In the genomic region with DNA sequence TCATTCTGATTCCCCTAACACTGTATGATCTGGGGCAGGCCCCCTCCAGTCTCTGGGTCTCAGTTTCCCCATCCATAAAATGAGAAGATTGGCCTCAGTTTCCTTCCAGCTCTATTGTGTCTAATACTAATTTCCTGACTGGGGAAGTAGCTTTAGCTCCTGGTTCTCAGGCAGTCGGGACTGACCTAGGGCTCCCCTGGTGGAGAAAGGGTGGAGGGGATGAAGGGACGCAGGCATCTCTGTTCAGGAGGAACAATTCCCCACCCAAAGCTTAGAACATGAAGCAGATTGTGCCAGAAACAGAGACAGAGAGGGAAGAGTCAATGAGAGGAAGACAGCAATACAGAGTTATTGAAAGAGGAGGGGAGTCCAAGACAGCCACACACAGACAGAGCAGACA, we compare ENCODE assay signal across 1 cellular context.
TF ChIP-seq lines count a peak whose summit lies in the region.

No MANE protein-coding gene starts in this region.

TF ChIP-seq in H1, 55 proteins besides CTCF, POLR2A, EP300 and RAD21:
- TF ChIP-seq TAF7 (optimal IDR thresholded peaks at IDR 0.05; ENCODE audit: borderline replicate concordance, low read depth, low read length) (no peak), SAP30 (IDR thresholded peaks at IDR 0.05; ENCODE audit: insufficient read depth, insufficient replicate concordance, low read length) (no peak)
- TF ChIP-seq, protein P1, sequence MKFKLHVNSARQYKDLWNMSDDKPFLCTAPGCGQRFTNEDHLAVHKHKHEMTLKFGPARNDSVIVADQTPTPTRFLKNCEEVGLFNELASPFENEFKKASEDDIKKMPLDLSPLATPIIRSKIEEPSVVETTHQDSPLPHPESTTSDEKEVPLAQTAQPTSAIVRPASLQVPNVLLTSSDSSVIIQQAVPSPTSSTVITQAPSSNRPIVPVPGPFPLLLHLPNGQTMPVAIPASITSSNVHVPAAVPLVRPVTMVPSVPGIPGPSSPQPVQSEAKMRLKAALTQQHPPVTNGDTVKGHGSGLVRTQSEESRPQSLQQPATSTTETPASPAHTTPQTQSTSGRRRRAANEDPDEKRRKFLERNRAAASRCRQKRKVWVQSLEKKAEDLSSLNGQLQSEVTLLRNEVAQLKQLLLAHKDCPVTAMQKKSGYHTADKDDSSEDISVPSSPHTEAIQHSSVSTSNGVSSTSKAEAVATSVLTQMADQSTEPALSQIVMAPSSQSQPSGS (IDR thresholded peaks at IDR 0.05; ENCODE audit: low read length) = no peak
TF ChIP-seq in H1: peak in this region for 0.
